In the genomic region with DNA sequence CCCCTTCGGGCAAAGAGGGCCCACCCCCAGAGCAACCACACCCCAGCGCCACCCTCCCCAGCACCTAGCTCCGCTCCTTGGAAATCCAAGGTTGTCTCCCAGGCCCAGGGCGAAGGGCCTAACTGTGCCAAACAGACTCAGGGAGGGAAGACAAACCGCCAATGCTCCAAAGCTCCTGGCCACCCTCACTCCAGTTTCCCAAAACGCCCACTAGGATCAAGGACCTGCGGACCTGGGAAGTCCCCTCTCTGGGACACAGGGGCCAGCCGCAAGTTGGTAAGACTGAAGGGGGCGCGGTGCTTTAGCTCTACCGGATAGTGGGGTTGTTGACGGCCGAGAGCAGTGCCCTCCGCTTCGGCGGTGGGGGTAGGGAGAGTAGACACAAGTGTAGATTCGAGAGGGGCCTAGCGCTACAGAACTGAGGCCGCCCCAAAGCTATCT, we compare ENCODE assay signal across 8 cellular contexts. TPM values are rescaled to one million over a fixed set of nuclear protein-coding genes. Genes with fewer than 3 reads are reported as not detected.
DNase-seq lines count a peak whose midpoint lies in the region; ATAC-seq and TF ChIP-seq lines count a peak whose summit lies in the region.

No MANE protein-coding gene starts in this region.

- no peaks in the 10 kb centered on the region for H3K27me3 Mint-ChIP-seq in activated naive CD8-positive, alpha-beta T cell treated with anti-CD3 and anti-CD28 coated beads for 36 hours

- H3K4me3 Mint-ChIP-seq in activated naive CD8-positive, alpha-beta T cell treated with anti-CD3 and anti-CD28 coated beads for 36 hours = peak overlapping the region; percentile 87

- DNase-seq in HFF-Myc (ENCODE audit: extremely low read depth, low read depth) = no peak
- no peak for DNase-seq in activated naive CD8-positive, alpha-beta T cell treated with anti-CD3 and anti-CD28 coated beads for 36 hours
- no peak for DNase-seq in retinal pigment epithelial cell (ENCODE audit: low read depth)
- DNase-seq in NOMO-1 (lab: John Stamatoyannopoulos, UW; ENCODE audit: unreplicated experiment in 2 of 2) = no peak
- no peak for DNase-seq in globus pallidus (ENCODE audit: low spot score)

- no peak for ATAC-seq in HG02973 (IDR thresholded peaks at IDR 0.05; ENCODE audit: unreplicated experiment)
- ATAC-seq in HG02623 (IDR thresholded peaks at IDR 0.05; ENCODE audit: unreplicated experiment) = no peak

- peak overlapping the region; percentile 34; the same call in 1 of the 2 replicates for H3K4me3 ChIP-seq in HFF-Myc (replicated peaks; ENCODE audit: low read depth, low read length)
- peak overlapping the region; percentile 79 for H3K4me3 ChIP-seq in iPS-11a (ENCODE audit: low read depth, low read length)
- H3K4me3 ChIP-seq in retinal pigment epithelial cell (ENCODE audit: low read length) = peak overlapping the region; percentile 73

- no peaks in the 10 kb centered on the region for H3K9me3 Mint-ChIP-seq in activated naive CD8-positive, alpha-beta T cell treated with anti-CD3 and anti-CD28 coated beads for 36 hours

- peaks cover 25% of the 10 kb centered on the region for H3K4me1 Mint-ChIP-seq in activated naive CD8-positive, alpha-beta T cell treated with anti-CD3 and anti-CD28 coated beads for 36 hours

- H3K27ac Mint-ChIP-seq in activated naive CD8-positive, alpha-beta T cell treated with anti-CD3 and anti-CD28 coated beads for 36 hours = no peak overlapping the region

- no peaks in the 10 kb centered on the region for H3K36me3 Mint-ChIP-seq in activated naive CD8-positive, alpha-beta T cell treated with anti-CD3 and anti-CD28 coated beads for 36 hours

- TF ChIP-seq CTCF in HFF-Myc (IDR thresholded peaks at IDR 0.05; ENCODE audit: low read depth, low read length, missing control alignments) = no peak
- no peak for TF ChIP-seq CTCF in retinal pigment epithelial cell (conservative IDR thresholded peaks at IDR 0.05; ENCODE audit: low read depth, low read length)

RNA-seq across cellular contexts. Expression of gene IRF6, which starts 0.6 kb away (rescaled TPM):
- total RNA-seq in activated naive CD8-positive, alpha-beta T cell treated with anti-CD3 and anti-CD28 coated beads for 36 hours = 1 to 10 TPM; 2.1 to 2.4 TPM

RNA-seq across cellular contexts. Expression of gene C1orf74, which starts 21.0 kb away (rescaled TPM):
- 1 to 10 TPM; 1.5 to 1.7 TPM for total RNA-seq in activated naive CD8-positive, alpha-beta T cell treated with anti-CD3 and anti-CD28 coated beads for 36 hours

RNA-seq across cellular contexts. Expression of gene UTP25, which starts 22.4 kb away (rescaled TPM):
- 10 to 100 TPM; 12.2 to 12.5 TPM for total RNA-seq in activated naive CD8-positive, alpha-beta T cell treated with anti-CD3 and anti-CD28 coated beads for 36 hours

RNA-seq across cellular contexts. Expression of gene TRAF3IP3, which starts 49.5 kb away (rescaled TPM):
- 100 to 1,000 TPM; 194 to 204 TPM for total RNA-seq in activated naive CD8-positive, alpha-beta T cell treated with anti-CD3 and anti-CD28 coated beads for 36 hours
